13 cellular contexts compared by ENCODE assay signal in the genomic region with DNA sequence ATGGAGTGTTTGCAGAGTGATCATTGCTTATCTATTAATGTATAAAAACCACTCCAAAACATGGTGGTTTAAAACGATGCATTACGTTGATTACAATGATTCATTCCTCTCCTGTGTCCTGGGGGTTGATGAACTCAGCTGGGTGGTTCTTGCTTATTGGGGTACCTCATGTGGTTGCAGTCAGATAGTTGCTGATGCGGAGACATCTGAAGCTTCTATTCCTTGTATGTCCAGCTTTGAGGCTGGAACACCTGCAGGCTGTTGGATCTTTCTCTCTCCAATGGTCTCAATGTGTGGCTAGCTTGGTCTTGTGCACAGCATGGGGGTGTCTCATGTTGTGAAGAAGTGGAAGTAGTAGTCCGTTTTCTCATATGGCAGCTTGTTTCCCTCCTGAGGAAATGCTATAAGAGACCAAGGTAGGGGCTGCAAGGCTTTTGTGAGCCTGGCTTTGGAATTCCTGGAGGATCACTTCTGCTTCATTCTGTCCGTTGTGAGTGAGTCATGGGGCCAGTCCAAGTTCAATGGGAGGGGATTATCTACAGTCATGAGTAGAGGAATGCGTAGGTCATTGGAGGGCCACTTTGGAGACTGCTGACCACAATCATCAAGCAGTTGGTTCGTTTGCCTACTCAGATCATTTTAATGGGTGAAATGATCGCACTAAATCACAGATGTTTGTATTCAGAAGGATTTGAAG.
DNase-seq lines count a peak whose midpoint lies in the region; ATAC-seq and TF ChIP-seq lines count a peak whose summit lies in the region.
"Had no signal": no experiment of that assay in that cellular context is flagged by ENCODE, and none has a peak within 500 bp of the region (broad histone marks: within the 10 kb centered on the region; RNA-seq: fewer than 3 reads in every experiment).

No MANE protein-coding gene starts in this region.

- H3K4me3 ChIP-seq in RWPE2 (ENCODE audit: severe bottlenecking), result no peak overlapping the region

- H3K4me3 Mint-ChIP-seq in T-helper 17 cell, result no peak overlapping the region
- H3K4me3 Mint-ChIP-seq: dendritic cell treated with granulocyte-macrophage colony-stimulating factor and Interleukin-4, amounts not matched to agents 40 ng/mL and 50 ng/mL, for 4 days had no signal

- no peaks in the 10 kb centered on the region for H3K27me3 Mint-ChIP-seq in T-helper 17 cell
- H3K27me3 Mint-ChIP-seq: dendritic cell treated with granulocyte-macrophage colony-stimulating factor and Interleukin-4, amounts not matched to agents 40 ng/mL and 50 ng/mL, for 4 days had no signal

- H3K27ac Mint-ChIP-seq in T-helper 17 cell, result no peak overlapping the region
- H3K27ac Mint-ChIP-seq: dendritic cell treated with granulocyte-macrophage colony-stimulating factor and Interleukin-4, amounts not matched to agents 40 ng/mL and 50 ng/mL, for 4 days had no signal

- H3K27ac ChIP-seq in RWPE2 (ENCODE audit: poor library complexity, severe bottlenecking), result peak overlapping the region; percentile 80

- no peaks in the 10 kb centered on the region for H3K4me1 Mint-ChIP-seq in T-helper 17 cell

- TF ChIP-seq CTCF in RWPE2 (IDR thresholded peaks at IDR 0.05; ENCODE audit: poor library complexity, severe bottlenecking), result no peak

- peaks cover 53% of the 10 kb centered on the region for H3K4me1 ChIP-seq in RWPE2 (ENCODE audit: insufficient read depth, poor library complexity, severe bottlenecking)

- peak; percentile 86 for ATAC-seq in RWPE2 (ENCODE audit: low read depth)
- no peak for ATAC-seq in T-helper 17 cell
- no peak for ATAC-seq in GM19328 (IDR thresholded peaks at IDR 0.05; ENCODE audit: unreplicated experiment)

- H3K36me3 ChIP-seq in RWPE2 (ENCODE audit: low read depth), result no peaks in the 10 kb centered on the region

- no peaks in the 10 kb centered on the region for H3K36me3 Mint-ChIP-seq in T-helper 17 cell (ENCODE audit: low read depth)

- peak; percentile 10 for DNase-seq in GOT3 (lab: John Stamatoyannopoulos, UW)
- peak; percentile 85 for DNase-seq in RWPE2 (ENCODE audit: low spot score)
- peak; percentile 97 for DNase-seq in fibroblast of peridontal ligament (ENCODE audit: extremely low read depth)
- peak; percentile 98 for DNase-seq in renal cortical epithelial cell (ENCODE audit: low read depth)
- DNase-seq in NCI-H2029 treated with DMSO at 0.1 percent for 48 hours (lab: John Stamatoyannopoulos, UW), result no peak
- no peak for DNase-seq in T-helper 17 cell
- DNase-seq in NCI-H510A treated with DMSO at 0.1 percent for 48 hours (lab: John Stamatoyannopoulos, UW), result no peak
- DNase-seq: left cardiac atrium; NCI-H1694; small intestine; stimulated activated naive CD4-positive, alpha-beta T cell treated with Interleukin-2 at 50 U/mL for 16 hours had no signal

- H3K9me3 ChIP-seq in RWPE2 (ENCODE audit: severe bottlenecking) (no peaks in the 10 kb centered on the region), T-helper 17 cell (ENCODE audit: control insufficient read depth, low read length, poor library complexity, severe bottlenecking) (no peaks in the 10 kb centered on the region)

- H3K27me3 ChIP-seq in RWPE2 (ENCODE audit: insufficient read depth, poor library complexity, severe bottlenecking), result no peaks in the 10 kb centered on the region

Comparison
In these comparisons a context has a peak if more than half of its experiments do, and no peak if none do; other contexts are left out.
1. DNase-seq: peak in GOT3 (single experiment), RWPE2 (single experiment), fibroblast of peridontal ligament (single experiment) and renal cortical epithelial cell (single experiment); none in NCI-H2029 treated with DMSO at 0.1 percent for 48 hours (single experiment), T-helper 17 cell (0 of 3) and NCI-H510A treated with DMSO at 0.1 percent for 48 hours (single experiment).